Comparison of ENCODE assay signal across 8 cellular contexts in genomic region chr19:36771275-36772231, GRCh38. TPM values are rescaled to one million over a fixed set of nuclear protein-coding genes. Genes with fewer than 3 reads are reported as not detected.
DNase-seq lines count a peak whose midpoint lies in the region; ATAC-seq, FAIRE-seq and TF ChIP-seq lines count a peak whose summit lies in the region.

No MANE protein-coding gene starts in this region.

- TF ChIP-seq EP300 in K562 (IDR thresholded peaks at IDR 0.05; ENCODE audit: low read length), result peak; percentile 69

- TSS peak; percentile 80 for BruUV-seq in K562 (replicated peaks; lab: Mats Ljungman, UMichigan)

- H4K20me1 ChIP-seq in OCI-LY3 (ENCODE audit: insufficient read depth, low read length) (no peaks in the 10 kb centered on the region), K562 (replicated peaks; ENCODE audit: control insufficient read depth, insufficient read depth, low read length) (no peaks in the 10 kb centered on the region; the same call in 1 of the 2 replicates)

- H3K27me3 ChIP-seq in BJ (ENCODE audit: control insufficient read depth, insufficient read depth, low read length) (no peaks in the 10 kb centered on the region), OCI-LY3 (ENCODE audit: low read depth, low read length) (no peaks in the 10 kb centered on the region), K562 (ENCODE audit: control insufficient read depth in 2 of 2, insufficient read depth in 2 of 2, low read length in 2 of 2) (no peaks in the 10 kb centered on the region), iPS DF 6.9 (ENCODE audit: control insufficient read depth, insufficient read depth, low read length) (no peaks in the 10 kb centered on the region)

- H3K9ac ChIP-seq in OCI-LY3 (ENCODE audit: low read length) (peak overlapping the region; percentile 95), K562 (ENCODE audit: insufficient read depth in 1 of 2, low read depth in 2 of 2, low read length in 2 of 2) (peak overlapping the region; percentile 96 to 97)

- POLR2A ChIA-PET in BJ (lab: Charles Lee), result no interaction called here
- POLR2A ChIA-PET in K562 (lab: Yijun Ruan, JAX), result interaction anchor here (0.7 to 1.1 kb wide), 2 partner anchors 282 to 534 kb away, joined by 3 to 4 read pairs; partner anchors contain the start of gene ZNF566

- H3K4me2 ChIP-seq in OCI-LY3 (ENCODE audit: low read length) (peak overlapping the region; percentile 82), K562 (ENCODE audit: insufficient read depth, low read length) (peak overlapping the region; percentile 100)

- H3K4me3 ChIP-seq in BJ (ENCODE audit: low read depth, low read length) (peak overlapping the region; percentile 56), OCI-LY3 (ENCODE audit: low read length) (peak overlapping the region; percentile 100), K562 (peak overlapping the region; percentile 94), iPS DF 6.9 (ENCODE audit: low read length) (peak overlapping the region; percentile 97)

- TF ChIP-seq RAD21 in K562 (CRISPR knock-in tag; conservative IDR thresholded peaks at IDR 0.05 in 1 of 2, IDR thresholded peaks at IDR 0.05 in 1 of 2), result 0 out of 4 replicates have a peak, but pooled peaks of 1 of the 2 experiments have one; percentile 18

- H3K4me1 ChIP-seq in OCI-LY3 (ENCODE audit: low read length) (peaks cover 3% of the 10 kb centered on the region; the same call in 1 of the 2 replicates), K562 (replicated peaks in 1 of 2; ENCODE audit: control insufficient read depth in 2 of 2, insufficient read depth in 2 of 2, low read length in 2 of 2) (peaks cover 0 to 17% of the 10 kb centered on the region in 2 experiments; a peak in 2 of 5 replicates), iPS DF 6.9 (ENCODE audit: control insufficient read depth, insufficient read depth, low read length) (no peaks in the 10 kb centered on the region)

- TF ChIP-seq CTCF in BJ (IDR thresholded peaks at IDR 0.05; ENCODE audit: insufficient read depth, low read depth, low read length) (no peak), OCI-LY3 (IDR thresholded peaks at IDR 0.05; ENCODE audit: low read depth, low read length) (no peak), K562 (IDR thresholded peaks at IDR 0.05 in 2 of 3, conservative IDR thresholded peaks at IDR 0.05 in 1 of 3; ENCODE audit: insufficient read depth in 2 of 3, low read depth in 1 of 3, low read length in 3 of 3) (no peak)

- H2AFZ ChIP-seq in OCI-LY3 (ENCODE audit: low read depth, low read length), result no peak overlapping the region
- peak overlapping the region; percentile 97 for H2AFZ ChIP-seq in K562 (ENCODE audit: low read depth, low read length)

- H3K9me1 ChIP-seq in K562 (ENCODE audit: control insufficient read depth, insufficient read depth, low read length), result no peaks in the 10 kb centered on the region

- under 1% methylated on average over 21 of the region's 29 CpGs for whole genome bisulfite sequencing in K562 (ENCODE audit: insufficient coverage, low coverage, missing lambda C conversion rate)
- WGBS in iPS DF 6.9 (ENCODE audit: insufficient coverage, insufficient read length), result no CpG with 5 or more reads among the region's 29 CpGs

- peak overlapping the region; percentile 77 for H3K27ac ChIP-seq in OCI-LY3 (ENCODE audit: low read length)
- peak overlapping the region; percentile 99 for H3K27ac ChIP-seq in K562 (ENCODE audit: extremely low read depth, low read depth, low read length)
- no peak overlapping the region for H3K27ac ChIP-seq in iPS DF 6.9 (ENCODE audit: low read length)

- peak; percentile 94 for FAIRE-seq in K562 (lab: Jason Lieb, UNC)

- H3K79me2 ChIP-seq in OCI-LY3 (ENCODE audit: low read length) (peaks cover 50% of the 10 kb centered on the region), K562 (ENCODE audit: control insufficient read depth, insufficient read depth, low read length) (peaks cover 49% of the 10 kb centered on the region)

- in situ Hi-C loops in K562 (cut with MboI), result no loop called here

- H3K9me3 ChIP-seq in OCI-LY3 (ENCODE audit: insufficient read depth, low read length) (peaks cover 10% of the 10 kb centered on the region; the same call in 1 of the 2 replicates), K562 (replicated peaks; ENCODE audit: control insufficient read depth, insufficient read depth, low read depth, low read length) (peaks cover 38% of the 10 kb centered on the region), iPS DF 6.9 (ENCODE audit: control insufficient read depth, insufficient read depth, low read length) (no peaks in the 10 kb centered on the region; the same call in 1 of the 2 replicates)

- CTCF ChIA-PET in BJ (lab: Yijun Ruan, JAX), result interaction anchor here (0.7 kb wide), 1 partner anchor 85 kb away, joined by 5 read pairs; no protein-coding TSS in a partner anchor
- CTCF ChIA-PET in K562 (lab: Yijun Ruan, JAX; ENCODE audit: low intra/inter-chr PET ratio), result no interaction called here

- H3K36me3 ChIP-seq in BJ (ENCODE audit: control insufficient read depth, insufficient read depth, low read length) (no peaks in the 10 kb centered on the region), OCI-LY3 (replicated peaks; ENCODE audit: low read depth, low read length) (peaks cover 22% of the 10 kb centered on the region), K562 (ENCODE audit: control insufficient read depth, insufficient read depth, low read length) (peaks cover 14% of the 10 kb centered on the region; the same call in 2 of the 3 replicates), iPS DF 6.9 (ENCODE audit: control insufficient read depth, insufficient read depth, low read length) (no peaks in the 10 kb centered on the region)

- DNase-seq in BJ (ENCODE audit: low read depth) (no peak), K562 (ENCODE audit: extremely low read depth in 1 of 4, low spot score in 3 of 4) (peak; percentile 50 to 84 (median 66)), iPS DF 6.9 (ENCODE audit: low read depth, low spot score) (peak; percentile 87), sciatic nerve (ENCODE audit: low spot score) (peak; percentile 75), NCI-H345 treated with DMSO at 0.1 percent for 48 hours (lab: John Stamatoyannopoulos, UW; ENCODE audit: unreplicated experiment) (no peak), NCI-H2171 treated with DMSO at 0.1 percent for 48 hours (lab: John Stamatoyannopoulos, UW) (no peak)

- ATAC-seq in K562 (peak; percentile 81), sciatic nerve (peak; percentile 14)

- TF ChIP-seq POLR2A in GM19193 (IDR thresholded peaks at IDR 0.05; ENCODE audit: extremely low read depth, insufficient read depth, insufficient read length), result peak; percentile 41
- TF ChIP-seq POLR2A in K562 (conservative IDR thresholded peaks at IDR 0.05), result peak; percentile 23; the same call in 1 of the 2 replicates

- intact Hi-C loops in K562 (cut with micrococcal nuclease), result no loop called here
- intact Hi-C loops in sciatic nerve (cut with DNase I), result no loop called here

TF ChIP-seq in K562, 482 proteins besides CTCF, POLR2A, EP300 and RAD21 (continues in another document):
- TF ChIP-seq HNRNPH1 (optimal IDR thresholded peaks at IDR 0.05; ENCODE audit: low read depth, low read length) (no peak), E4F1 (CRISPR knock-in tag; IDR thresholded peaks at IDR 0.05; ENCODE audit: borderline replicate concordance) (no peak), MEF2D (tag; conservative IDR thresholded peaks at IDR 0.05; ENCODE audit: low read depth) (0 out of 2 replicates have a peak, but pooled peaks have one; percentile 13), ZFP30 (CRISPR knock-in tag; IDR thresholded peaks at IDR 0.05; ENCODE audit: borderline replicate concordance) (no peak)

RNA-seq across cellular contexts. Expression of gene ZNF850, which starts 1.1 kb away (rescaled TPM):
- polyA plus RNA-seq in BJ (2011; rRNA removed), result 0.56 and 1.1 TPM in 2 replicates
- polyA minus RNA-seq in BJ (2011; rRNA and poly(A)+ RNA removed), result 1.5 and 5.0 TPM in 2 replicates
- total RNA-seq in K562 (2011; cell fraction: chromatin; rRNA removed; ENCODE audit: low replicate concordance), result 13.7 and 31.2 TPM in 2 replicates
- total RNA-seq in K562 (2011; cell fraction: nucleolus; rRNA removed), result 16.7 and 20.5 TPM in 2 replicates
- 17.1 and 18.5 TPM in 2 replicates for total RNA-seq in K562 (2011; cell fraction: nucleoplasm; rRNA removed)
- 5.3 and 6.6 TPM in 2 replicates for total RNA-seq in K562 (2014; rRNA removed)
- 13.0 and 16.2 TPM in 2 replicates for total RNA-seq in K562 (2014; rRNA removed; fragmentation: Illumina TruSeq; extraction: Trizol)
- 10.1 and 11.2 TPM in 2 replicates for total RNA-seq in K562 (2015; rRNA removed; fragmentation: Illumina TruSeq; extraction: Trizol)
- total RNA-seq in K562 (2021), result 8.6 and 10.4 TPM in 2 replicates
- 5.9 and 6.5 TPM in 2 replicates for polyA plus RNA-seq in K562 (2011; rRNA removed)
- 2.1 and 4.2 TPM in 2 replicates for polyA plus RNA-seq in K562 (2011; cell fraction: cytosol; rRNA removed)
- 3.3 and 5.8 TPM in 2 replicates for polyA plus RNA-seq in K562 (2011; cell fraction: nucleus; rRNA removed)
- 2.1 and 2.5 TPM in 2 replicates for polyA plus RNA-seq in K562 (2012)
- 2.5 and 2.9 TPM in 2 replicates for polyA plus RNA-seq in K562 (2014; fragmentation: Illumina TruSeq; extraction: Trizol)
- polyA plus RNA-seq in K562 (2014; fragmentation: Nextera tagmentation; extraction: Ambion mirVana), result 1 to 10 TPM; 1.2 to 1.8 TPM
- polyA plus RNA-seq in K562 (2014; rRNA removed), result 4.8 and 5.3 TPM in 2 replicates
- polyA minus RNA-seq in K562 (2011; rRNA and poly(A)+ RNA removed), result 20.6 and 26.8 TPM in 2 replicates
- polyA minus RNA-seq in K562 (2011; cell fraction: cytosol; rRNA and poly(A)+ RNA removed), result 4.4 and 7.4 TPM in 2 replicates
- 4.0 and 10.0 TPM in 2 replicates for polyA minus RNA-seq in K562 (2011; cell fraction: nucleus; rRNA and poly(A)+ RNA removed)
- 4.5 TPM for total RNA-seq in sciatic nerve

Comparison
In these comparisons a context has a peak if more than half of its experiments do, and no peak if none do; other contexts are left out.
1. DNase-seq: peak in K562 (4 of 4), iPS DF 6.9 (single experiment) and sciatic nerve (single experiment); none in BJ (single experiment), NCI-H345 treated with DMSO at 0.1 percent for 48 hours (single experiment) and NCI-H2171 treated with DMSO at 0.1 percent for 48 hours (single experiment).
2. Peak in every context shown above with its lines, with median percentiles within 50 percentile points of each other: H3K4me3 ChIP-seq.